Comparison of ENCODE assay signal across 9 cellular contexts in genomic region chr16:8655184-8655717, GRCh38. TPM values are rescaled to one million over a fixed set of nuclear protein-coding genes. Genes with fewer than 3 reads are reported as not detected.
DNase-seq lines count a peak whose midpoint lies in the region; ATAC-seq and TF ChIP-seq lines count a peak whose summit lies in the region.
"Had no signal": no experiment of that assay in that cellular context is flagged by ENCODE, and none has a peak within 500 bp of the region (broad histone marks: within the 10 kb centered on the region; RNA-seq: fewer than 3 reads in every experiment).

No MANE protein-coding gene starts in this region.

- DNase-seq in A673 (ENCODE audit: low spot score) (peak; percentile 61), GM12864 (ENCODE audit: low read depth) (peak; percentile 79), PC-9 (no peak), dorsolateral prefrontal cortex (peak in 1 of 10 donors; percentile 15), AG08396 (ENCODE audit: low spot score) (no peak), SW 1271 (lab: John Stamatoyannopoulos, UW) (no peak)
- peak; percentile 22 to 29 for DNase-seq in stimulated activated CD4-positive, alpha-beta T cell treated with anti-CD3 and anti-CD28 coated beads, Interleukin-2, amount 100 ng/mL, for 48 hours

- intact Hi-C loops in A673 (cut with micrococcal nuclease; ENCODE audit: unreplicated experiment): loop anchor here (2.0 kb wide), 1 partner anchor 82 kb away; no protein-coding TSS in a partner anchor
- intact Hi-C loops in PC-9 (cut with micrococcal nuclease; ENCODE audit: unreplicated experiment): no loop called here
- intact Hi-C loops in dorsolateral prefrontal cortex (cut with DNase I): no loop called here

- no peaks in the 10 kb centered on the region for H3F3A ChIP-seq in PC-9 (ENCODE audit: insufficient read depth, low read depth)

- no peak overlapping the region for H2AFZ ChIP-seq in PC-9

- no TSS peak for BruUV-seq in A673 (replicated peaks; lab: Mats Ljungman, UMichigan)
- no TSS peak for BruUV-seq in PC-9 (replicated peaks; lab: Mats Ljungman, UMichigan)

- H3K27ac ChIP-seq in A673 (ENCODE audit: low read depth, low read length, poor library complexity, severe bottlenecking) (peak overlapping the region; percentile 37), PC-9 (no peak overlapping the region), dorsolateral prefrontal cortex (no peak overlapping the region)
- H3K27ac ChIP-seq: epithelial cell of prostate had no signal

- TF ChIP-seq CTCF in A673 (conservative IDR thresholded peaks at IDR 0.05; ENCODE audit: low read depth, low read length) (peak; percentile 71), GM12864 (IDR thresholded peaks at IDR 0.05; ENCODE audit: low read depth, low read length, missing control alignments) (peak; percentile 54), PC-9 (conservative IDR thresholded peaks at IDR 0.05) (peak; percentile 66), dorsolateral prefrontal cortex (IDR thresholded peaks at IDR 0.05 in 54 of 56, conservative IDR thresholded peaks at IDR 0.05 in 2 of 56; ENCODE audit: low read depth in 1 of 56, partially characterized antibody in 56 of 56) (peak in 36 of 56 donors; percentile 8 to 49 (median 31))

- H3K4me2 ChIP-seq in PC-9: no peak overlapping the region

- H3K9me3 ChIP-seq in A673 (ENCODE audit: low read depth, low read length, poor library complexity, severe bottlenecking) (no peaks in the 10 kb centered on the region), PC-9 (ENCODE audit: insufficient read depth, low read depth) (no peaks in the 10 kb centered on the region)

- CTCF ChIA-PET in A673 (lab: Charles Lee): interaction anchor here (0.6 kb wide), 1 partner anchor 436 kb away, joined by 5 read pairs; the partner anchor contains the start of gene HAPSTR1
- CTCF ChIA-PET in PC-9 (lab: Charles Lee): interaction anchor here (0.7 kb wide), 1 partner anchor 255 kb away, joined by 4 read pairs; no protein-coding TSS in a partner anchor

- POLR2A ChIA-PET in A673 (lab: Charles Lee; ENCODE audit: low non-redundant PET): no interaction called here
- POLR2A ChIA-PET in PC-9 (lab: Charles Lee; ENCODE audit: unreplicated experiment): no interaction called here

- H3K27me3 ChIP-seq in A673 (replicated peaks; ENCODE audit: insufficient read depth, low read depth, low read length, poor library complexity) (no peaks in the 10 kb centered on the region), PC-9 (ENCODE audit: insufficient read depth, low read depth) (no peaks in the 10 kb centered on the region), dorsolateral prefrontal cortex (no peaks in the 10 kb centered on the region)

- ATAC-seq in HG02885 (IDR thresholded peaks at IDR 0.05; ENCODE audit: poor library complexity, unreplicated experiment): peak; percentile 82

- H3K4me3 ChIP-seq in A673 (ENCODE audit: low read depth, low read length, poor library complexity, severe bottlenecking): no peak overlapping the region
- no peak overlapping the region for H3K4me3 ChIP-seq in GM12864 (ENCODE audit: low read depth, low read length)
- H3K4me3 ChIP-seq in PC-9: no peak overlapping the region
- H3K4me3 ChIP-seq in dorsolateral prefrontal cortex: no peak overlapping the region

- no peaks in the 10 kb centered on the region for H3K9me2 ChIP-seq in PC-9 (ENCODE audit: insufficient read depth)

- no peaks in the 10 kb centered on the region for H4K20me1 ChIP-seq in PC-9 (ENCODE audit: insufficient read depth)

- H3K79me2 ChIP-seq in PC-9 (ENCODE audit: low read depth): no peaks in the 10 kb centered on the region

- H3K4me1 ChIP-seq in A673 (ENCODE audit: insufficient read depth, low read length, poor library complexity, severe bottlenecking) (peaks cover 4% of the 10 kb centered on the region), PC-9 (replicated peaks; ENCODE audit: insufficient read depth) (no peaks in the 10 kb centered on the region)

- H3K36me3 ChIP-seq in A673 (ENCODE audit: insufficient read depth, low read length, poor library complexity, severe bottlenecking) (no peaks in the 10 kb centered on the region), PC-9 (ENCODE audit: low read depth) (no peaks in the 10 kb centered on the region)

RNA-seq across cellular contexts. Expression of gene ABAT, which starts 19.2 kb away (rescaled TPM):
- total RNA-seq in A673 (2021): 6.9 and 8.6 TPM in 2 replicates
- total RNA-seq in PC-9 (2021): 8.6 and 12.9 TPM in 2 replicates
- 100 to 1,000 TPM in 119 of 120 experiments, 10 to 100 TPM in 1; 83.4 to 281 (median 204) TPM for total RNA-seq in dorsolateral prefrontal cortex

RNA-seq across cellular contexts. Expression of gene METTL22, which starts 33.8 kb away (rescaled TPM):
- total RNA-seq in A673 (2021): 91.2 and 116 TPM in 2 replicates
- 62.2 and 79.2 TPM in 2 replicates for total RNA-seq in PC-9 (2021)
- 10 to 100 TPM; 22.8 to 59.0 (median 39.5) TPM for total RNA-seq in dorsolateral prefrontal cortex

Comparison
In these comparisons a context has a peak if more than half of its experiments do, and no peak if none do; other contexts are left out.
1. DNase-seq: peak in A673 (single experiment), GM12864 (single experiment) and stimulated activated CD4-positive, alpha-beta T cell treated with anti-CD3 and anti-CD28 coated beads, Interleukin-2, amount 100 ng/mL, for 48 hours (2 of 2); none in PC-9 (0 of 2), AG08396 (single experiment) and SW 1271 (0 of 2).
2. Peak in every context shown above with its lines, with median percentiles within 50 percentile points of each other: CTCF ChIP-seq.